In the genomic region with DNA sequence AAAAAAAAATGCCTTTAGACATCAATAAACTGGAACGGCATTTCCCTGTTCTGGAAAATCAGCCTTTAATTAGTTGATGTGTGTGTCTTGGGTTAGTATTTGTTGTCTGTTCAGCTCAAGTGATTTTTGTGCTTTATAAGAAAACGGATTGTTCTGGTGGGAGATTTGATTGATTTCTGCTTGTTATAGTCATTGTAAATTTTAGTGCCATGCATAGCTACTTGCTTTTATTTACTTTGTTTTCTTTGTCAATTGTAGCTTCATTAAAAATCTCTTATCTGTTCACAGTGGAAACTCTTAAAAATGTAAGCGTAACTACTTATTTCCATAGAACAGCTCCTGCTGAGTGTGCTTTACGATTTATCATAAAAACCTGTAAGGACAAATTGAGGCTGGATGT, we compare ENCODE assay signal across 1 cellular context.
TF ChIP-seq lines count a peak whose summit lies in the region.

No MANE protein-coding gene starts in this region.

TF ChIP-seq in HEK293, 187 proteins besides CTCF, POLR2A, EP300 and RAD21 (continued from another document):
- TF ChIP-seq ZNF596 (tag by site-specific recombination; IDR thresholded peaks at IDR 0.05) (0 out of 2 replicates have a peak, but pooled peaks have one; percentile 10), FEZF1 (tag by site-specific recombination; IDR thresholded peaks at IDR 0.05) (peak; percentile 79), ZNF610 (tag by site-specific recombination; IDR thresholded peaks at IDR 0.05; ENCODE audit: borderline replicate concordance) (no peak), ZBTB8A (tag by site-specific recombination; IDR thresholded peaks at IDR 0.05) (0 out of 2 replicates have a peak, but pooled peaks have one; percentile 17), ZNF843 (tag by site-specific recombination; IDR thresholded peaks at IDR 0.05) (peak; percentile 79)
- TF ChIP-seq, protein P1, sequence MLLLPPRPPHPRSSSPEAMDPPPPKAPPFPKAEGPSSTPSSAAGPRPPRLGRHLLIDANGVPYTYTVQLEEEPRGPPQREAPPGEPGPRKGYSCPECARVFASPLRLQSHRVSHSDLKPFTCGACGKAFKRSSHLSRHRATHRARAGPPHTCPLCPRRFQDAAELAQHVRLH (tag by site-specific recombination; IDR thresholded peaks at IDR 0.05): no peak
- TF ChIP-seq, protein P2, sequence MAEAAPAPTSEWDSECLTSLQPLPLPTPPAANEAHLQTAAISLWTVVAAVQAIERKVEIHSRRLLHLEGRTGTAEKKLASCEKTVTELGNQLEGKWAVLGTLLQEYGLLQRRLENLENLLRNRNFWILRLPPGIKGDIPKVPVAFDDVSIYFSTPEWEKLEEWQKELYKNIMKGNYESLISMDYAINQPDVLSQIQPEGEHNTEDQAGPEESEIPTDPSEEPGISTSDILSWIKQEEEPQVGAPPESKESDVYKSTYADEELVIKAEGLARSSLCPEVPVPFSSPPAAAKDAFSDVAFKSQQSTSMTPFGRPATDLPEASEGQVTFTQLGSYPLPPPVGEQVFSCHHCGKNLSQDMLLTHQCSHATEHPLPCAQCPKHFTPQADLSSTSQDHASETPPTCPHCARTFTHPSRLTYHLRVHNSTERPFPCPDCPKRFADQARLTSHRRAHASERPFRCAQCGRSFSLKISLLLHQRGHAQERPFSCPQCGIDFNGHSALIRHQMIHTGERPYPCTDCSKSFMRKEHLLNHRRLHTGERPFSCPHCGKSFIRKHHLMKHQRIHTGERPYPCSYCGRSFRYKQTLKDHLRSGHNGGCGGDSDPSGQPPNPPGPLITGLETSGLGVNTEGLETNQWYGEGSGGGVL (tag by site-specific recombination; IDR thresholded peaks at IDR 0.05): no peak
